ENCODE assay signal across 27 cellular contexts in genomic region chr11:104781719-104782376, GRCh38.
"Had no signal": no experiment of that assay in that cellular context is flagged by ENCODE, and none has a peak within 500 bp of the region (broad histone marks: within the 10 kb centered on the region; RNA-seq: fewer than 3 reads in every experiment).

No MANE protein-coding gene starts in this region.

- H3K4me3 Mint-ChIP-seq: activated CD8-positive, alpha-beta memory T cell treated with anti-CD3 and anti-CD28 coated beads, Interleukin-2, amount 10 ng/mL, durations not matched to agents 7 days and 5 days; activated CD8-positive, alpha-beta T cell treated with anti-CD3 and anti-CD28 coated beads, Interleukin-2, amount 10 ng/mL, durations not matched to agents 7 days and 5 days; activated naive CD8-positive, alpha-beta T cell; activated T-cell treated with anti-CD3 and anti-CD28 coated beads, Interleukin-2, amount 50 U/mL, for 72 hours; mesothelial cell of epicardium; naive B cell; nephron progenitor cell had no signal

- H2AFZ ChIP-seq: hepatocyte had no signal

- H3K4me1 ChIP-seq: gastrocnemius medialis, testis, transverse colon had no signal

- H3K4me2 ChIP-seq: hepatocyte had no signal

- H3K27ac Mint-ChIP-seq: activated CD8-positive, alpha-beta memory T cell treated with anti-CD3 and anti-CD28 coated beads, Interleukin-2, amount 10 ng/mL, durations not matched to agents 7 days and 5 days; activated CD8-positive, alpha-beta T cell treated with anti-CD3 and anti-CD28 coated beads, Interleukin-2, amount 10 ng/mL, durations not matched to agents 7 days and 5 days; activated naive CD8-positive, alpha-beta T cell; activated T-cell treated with anti-CD3 and anti-CD28 coated beads, Interleukin-2, amount 50 U/mL, for 72 hours; mesothelial cell of epicardium; naive B cell; nephron progenitor cell had no signal

- H3K27me3 ChIP-seq: gastrocnemius medialis, hepatocyte, neutrophil, testis, transverse colon had no signal

- H3K4me3 ChIP-seq: gastrocnemius medialis, hepatocyte, skin epidermis, testis, transverse colon had no signal

- DNase-seq: activated CD4-positive, alpha-beta T cell treated with anti-CD3 and anti-CD28 coated beads for 1 hour; activated CD4-positive, alpha-beta T cell treated with anti-CD3 and anti-CD28 coated beads, Interleukin-2, amount 50 U/mL, for 1 hour; activated CD8-positive, alpha-beta memory T cell treated with anti-CD3 and anti-CD28 coated beads, Interleukin-2, amount 10 ng/mL, durations not matched to agents 7 days and 5 days; activated CD8-positive, alpha-beta T cell treated with anti-CD3 and anti-CD28 coated beads, Interleukin-2, amount 10 ng/mL, durations not matched to agents 7 days and 5 days; activated naive CD4-positive, alpha-beta T cell treated with Interleukin-2 at 50 U/mL for 16 hours; activated T-cell treated with anti-CD3 and anti-CD28 coated beads, Interleukin-2, amount 50 U/mL, for 72 hours; anterior cingulate cortex; cerebellar nuclear complex; cortex of kidney; gastrocnemius medialis; islet precursor cell; left colon; mammary epithelial cell; naive B cell; nephron progenitor cell; stimulated activated CD4-positive, alpha-beta T cell treated with anti-CD3 and anti-CD28 coated beads, Interleukin-12 subunit alpha, Interleukin-12 subunit beta, amount 100 ng/mL, for 4 hours; stimulated activated CD4-positive, alpha-beta T cell treated with anti-CD3 and anti-CD28 coated beads, Interleukin-4, amount 100 ng/mL, for 1 hour; stimulated activated naive CD8-positive, alpha-beta T cell treated with anti-CD3 and anti-CD28 coated beads, Interleukin-15, Interleukin-2, amounts not matched to agents 100 U/mL and 50 U/mL, for 24 hours; T-helper 2 cell; testis; transverse colon had no signal

- H3K36me3 ChIP-seq: gastrocnemius medialis, neutrophil, transverse colon had no signal

- ATAC-seq: activated CD8-positive, alpha-beta memory T cell treated with anti-CD3 and anti-CD28 coated beads, Interleukin-2, amount 10 ng/mL, durations not matched to agents 7 days and 5 days; activated CD8-positive, alpha-beta T cell treated with anti-CD3 and anti-CD28 coated beads, Interleukin-2, amount 10 ng/mL, durations not matched to agents 7 days and 5 days; activated T-cell treated with anti-CD3 and anti-CD28 coated beads, Interleukin-2, amount 50 U/mL, for 72 hours; gastrocnemius medialis; left colon; sciatic nerve; stimulated activated naive CD8-positive, alpha-beta T cell treated with anti-CD3 and anti-CD28 coated beads, Interleukin-15, Interleukin-2, amounts not matched to agents 100 U/mL and 50 U/mL, for 24 hours had no signal

- H3K27me3 Mint-ChIP-seq: activated naive CD8-positive, alpha-beta T cell; naive B cell had no signal

- H3K36me3 Mint-ChIP-seq: activated naive CD8-positive, alpha-beta T cell; naive B cell had no signal

- H3K4me1 Mint-ChIP-seq: activated CD8-positive, alpha-beta memory T cell treated with anti-CD3 and anti-CD28 coated beads, Interleukin-2, amount 10 ng/mL, durations not matched to agents 7 days and 5 days; nephron progenitor cell had no signal

- H3K9me3 Mint-ChIP-seq: activated T-cell treated with anti-CD3 and anti-CD28 coated beads, Interleukin-2, amount 50 U/mL, for 72 hours; naive B cell; nephron progenitor cell had no signal

- H3K27ac ChIP-seq: gastrocnemius medialis, hepatocyte, neutrophil, skin epidermis, testis, transverse colon had no signal

- H3K9me3 ChIP-seq: gastrocnemius medialis, neutrophil, testis, transverse colon had no signal

- H3K79me2 ChIP-seq: hepatocyte had no signal
